22 cellular contexts compared by ENCODE assay signal in the genomic region with DNA sequence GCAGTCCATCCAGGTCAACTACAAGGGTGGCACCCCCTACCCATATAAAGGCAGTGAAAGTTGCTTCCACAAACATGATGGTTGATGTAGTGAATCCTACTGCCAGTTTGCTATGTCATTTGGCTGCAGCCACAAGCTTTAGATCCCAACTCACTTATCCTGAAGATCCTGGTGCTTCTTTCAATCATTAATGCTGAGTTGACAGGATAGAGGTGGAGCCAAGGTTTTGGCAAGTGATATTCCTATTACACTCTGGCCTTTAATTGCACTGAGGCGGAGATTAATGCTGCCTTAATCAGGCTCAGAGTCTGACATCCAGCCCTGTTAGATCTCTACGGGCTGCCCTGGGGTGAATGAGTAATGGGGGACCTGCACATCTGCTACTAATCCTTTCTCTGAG.
"Had no signal": no experiment of that assay in that cellular context is flagged by ENCODE, and none has a peak within 500 bp of the region (broad histone marks: within the 10 kb centered on the region; RNA-seq: fewer than 3 reads in every experiment).

No MANE protein-coding gene starts in this region.

- ATAC-seq: T-cell had no signal

- H3K36me3 Mint-ChIP-seq: T-cell had no signal

- H3K4me1 Mint-ChIP-seq: IgD-negative memory B cell, T-cell had no signal

- DNase-seq: KBM-7, MV-4-11, NCI-H1048, NCI-H1105, NCI-H1417, NCI-H1436 treated with DMSO at 0.1 percent for 48 hours, NCI-H1694, NCI-H187 treated with DMSO at 0.1 percent for 48 hours, NCI-H2029 treated with DMSO at 0.1 percent for 48 hours, NCI-H2171 treated with DMSO at 0.1 percent for 48 hours, NCI-H345, NCI-H446 treated with DMSO at 0.1 percent for 48 hours, NCI-H510A treated with DMSO at 0.1 percent for 48 hours, NCI-H526, Right ventricle myocardium superior, RPMI8226, SIG-M5, SK-N-SH, SW 1271, T-cell had no signal

- H3K9me3 ChIP-seq: SK-N-SH had no signal

- H3K9me2 ChIP-seq: SK-N-SH had no signal

- H3K9ac ChIP-seq: SK-N-SH had no signal

- H3K4me3 Mint-ChIP-seq: IgD-negative memory B cell, T-cell had no signal

- H3K27me3 Mint-ChIP-seq: IgD-negative memory B cell had no signal

- FAIRE-seq: RCC 7860 had no signal

- H3K27ac Mint-ChIP-seq: IgD-negative memory B cell, T-cell had no signal

- H3K4me2 ChIP-seq: SK-N-SH had no signal
